8 cellular contexts compared by ENCODE assay signal in the genomic region with DNA sequence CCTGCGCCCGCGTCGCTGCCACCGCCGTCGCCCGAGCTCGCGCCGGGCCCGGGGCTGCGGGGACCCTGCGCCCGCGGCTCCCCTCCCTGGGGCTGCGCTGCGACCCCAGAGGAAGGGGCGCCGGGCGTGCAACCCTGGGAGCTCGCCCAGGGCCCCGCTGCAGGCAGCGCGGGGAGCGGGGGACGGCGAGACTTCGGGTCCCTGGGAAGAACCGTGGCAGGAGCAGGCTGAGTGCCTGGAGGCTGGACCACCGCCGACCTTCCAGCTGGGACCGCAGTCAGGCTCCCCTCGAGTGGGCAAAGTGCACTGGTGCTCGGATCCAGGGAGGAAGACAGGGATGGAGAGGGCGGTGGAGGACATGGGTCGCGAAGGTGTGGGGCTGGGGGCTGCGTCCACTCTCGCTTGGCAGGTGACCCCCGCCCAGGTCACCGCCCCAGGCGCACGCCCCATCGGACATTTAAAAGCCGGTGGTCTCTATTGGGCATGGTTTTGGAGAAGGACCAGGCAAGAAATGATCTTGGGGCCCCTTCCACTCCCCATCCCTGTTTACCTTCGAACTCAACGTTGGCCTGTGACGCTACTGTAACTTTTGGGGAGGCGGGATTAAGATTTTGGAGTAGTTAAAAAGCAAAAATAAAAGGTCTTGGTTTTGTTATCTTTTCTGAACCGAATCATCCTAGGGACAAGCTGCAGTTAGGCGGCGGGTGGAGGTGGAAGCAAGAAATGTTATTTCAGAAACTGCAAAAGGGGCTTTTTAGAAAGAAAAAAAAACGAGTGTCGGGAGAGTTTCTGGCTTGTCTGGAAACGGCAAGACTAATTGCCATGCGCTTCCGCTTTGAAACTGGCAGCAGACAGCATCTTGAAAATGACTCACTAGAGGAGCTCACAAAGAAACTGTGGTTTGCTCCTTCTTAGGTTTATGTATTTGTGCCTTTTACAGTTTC. TPM values are rescaled to one million over a fixed set of nuclear protein-coding genes. Genes with fewer than 3 reads are reported as not detected.
DNase-seq lines count a peak whose midpoint lies in the region; ATAC-seq, FAIRE-seq and TF ChIP-seq lines count a peak whose summit lies in the region.

No MANE protein-coding gene starts in this region.

- TF ChIP-seq CTCF in gastroesophageal sphincter (IDR thresholded peaks at IDR 0.05), result no peak
- no peak for TF ChIP-seq CTCF in osteocyte (IDR thresholded peaks at IDR 0.05)
- TF ChIP-seq CTCF in transverse colon (IDR thresholded peaks at IDR 0.05), result no peak

- no peaks in the 10 kb centered on the region for H3K9me3 ChIP-seq in BLaER1 treated with 17β-estradiol and CSF1 and Interleukin-3, amounts not matched to agents 10 nM and 100 nM (replicated peaks in 1 of 11)
- H3K9me3 ChIP-seq in gastroesophageal sphincter (no peaks in the 10 kb centered on the region), transverse colon (no peaks in the 10 kb centered on the region)

- in situ Hi-C loops in transverse colon (cut with MboI; ENCODE audit: low pct_ligation_motif_present in 1 of 4, low pct_unique_long_range_greater_than_20kb in 1 of 4, low sequenced_read_pairs in 3 of 4), result no loop called here

- ATAC-seq in HG03354 (IDR thresholded peaks at IDR 0.05; ENCODE audit: poor library complexity, severe bottlenecking, unreplicated experiment), result peak; percentile 79
- no peak for ATAC-seq in gastroesophageal sphincter

- DNase-seq in GM19239 (ENCODE audit: insufficient read length, low spot score) (peak; percentile 88), SIG-M5 (lab: John Stamatoyannopoulos, UW) (peak; percentile 61), osteocyte (ENCODE audit: extremely low spot score, unreplicated experiment) (no peak), transverse colon (peak; percentile 62)
- peak in 3 of 4 experiments; percentile 17 to 55 (median 39) for DNase-seq in activated naive CD4-positive, alpha-beta T cell (lab: John Stamatoyannopoulos, UW)

- peaks cover 41% of the 10 kb centered on the region for H3K4me1 Mint-ChIP-seq in osteocyte (ENCODE audit: unreplicated experiment)

- WGBS in gastroesophageal sphincter (ENCODE audit: low coverage in 1 of 2), 2 donors, result 0 to 1% methylated on average over 12 to 13 of the region's 58 CpGs
- 0% methylated on average over 10 to 44 of the region's 58 CpGs for WGBS in transverse colon (ENCODE audit: low coverage in 1 of 2), 2 donors

- no peak for TF ChIP-seq EP300 in gastroesophageal sphincter (IDR thresholded peaks at IDR 0.05)
- TF ChIP-seq EP300 in transverse colon (IDR thresholded peaks at IDR 0.05; ENCODE audit: low read depth), result no peak

- peak overlapping the region; percentile 46 to 99 (median 99) for H3K27ac ChIP-seq in BLaER1 treated with 17β-estradiol and CSF1 and Interleukin-3, amounts not matched to agents 10 nM and 100 nM
- H3K27ac ChIP-seq in gastroesophageal sphincter (peak overlapping the region; percentile 40 to 90 (median 86)), transverse colon (peak overlapping the region; percentile 80 to 90 (median 85))

- peak overlapping the region; percentile 77 to 97 (median 96) for H3K4me3 ChIP-seq in BLaER1 treated with 17β-estradiol and CSF1 and Interleukin-3, amounts not matched to agents 10 nM and 100 nM
- H3K4me3 ChIP-seq in gastroesophageal sphincter (peak overlapping the region; percentile 68 to 82), transverse colon (peak overlapping the region; percentile 63 to 93 (median 74))

- peaks cover 36 to 72% (median 66%) of the 10 kb centered on the region in 10 experiments for H3K4me1 ChIP-seq in BLaER1 treated with 17β-estradiol and CSF1 and Interleukin-3, amounts not matched to agents 10 nM and 100 nM
- H3K4me1 ChIP-seq in gastroesophageal sphincter, result peaks cover 0 to 45% (median 3%) of the 10 kb centered on the region in 3 donors
- peaks cover 0 to 42% (median 10%) of the 10 kb centered on the region in 4 donors for H3K4me1 ChIP-seq in transverse colon

- peak overlapping the region; percentile 88 for H3K4me3 Mint-ChIP-seq in osteocyte (ENCODE audit: unreplicated experiment)

- FAIRE-seq in GM19239 (lab: Jason Lieb, UNC), result peak; percentile 94

- H3K9me3 Mint-ChIP-seq in osteocyte (ENCODE audit: unreplicated experiment), result no peaks in the 10 kb centered on the region

- H3K27ac Mint-ChIP-seq in osteocyte (ENCODE audit: unreplicated experiment), result peak overlapping the region; percentile 95

- TF ChIP-seq POLR2A in gastroesophageal sphincter (IDR thresholded peaks at IDR 0.05) (no peak), transverse colon (IDR thresholded peaks at IDR 0.05) (no peak)

- intact Hi-C loops in transverse colon (cut with DNase I; ENCODE audit: low total_unique reads), result no loop called here

- no peaks in the 10 kb centered on the region for H3K27me3 Mint-ChIP-seq in osteocyte (ENCODE audit: unreplicated experiment)

- peaks cover 0 to 22% (median 2%) of the 10 kb centered on the region in 11 experiments; a peak in 14 of 22 replicates for H3K36me3 ChIP-seq in BLaER1 treated with 17β-estradiol and CSF1 and Interleukin-3, amounts not matched to agents 10 nM and 100 nM
- H3K36me3 ChIP-seq in gastroesophageal sphincter, result no peaks in the 10 kb centered on the region
- H3K36me3 ChIP-seq in transverse colon, result no peaks in the 10 kb centered on the region

- H3K4me2 ChIP-seq in BLaER1 treated with 17β-estradiol and CSF1 and Interleukin-3, amounts not matched to agents 10 nM and 100 nM, result peak overlapping the region; percentile 66 to 100 (median 85)

- no peaks in the 10 kb centered on the region for H3K36me3 Mint-ChIP-seq in osteocyte (ENCODE audit: unreplicated experiment)

- peaks cover 0 to 12% (median 0%) of the 10 kb centered on the region in 11 experiments; a peak in 6 of 22 replicates for H4K20me1 ChIP-seq in BLaER1 treated with 17β-estradiol and CSF1 and Interleukin-3, amounts not matched to agents 10 nM and 100 nM

- peak overlapping the region; percentile 83 to 99 (median 98) for H3K9ac ChIP-seq in BLaER1 treated with 17β-estradiol and CSF1 and Interleukin-3, amounts not matched to agents 10 nM and 100 nM

- H3K27me3 ChIP-seq in BLaER1 treated with 17β-estradiol and CSF1 and Interleukin-3, amounts not matched to agents 10 nM and 100 nM, result no peaks in the 10 kb centered on the region; a peak in 1 of 22 replicates
- H3K27me3 ChIP-seq in gastroesophageal sphincter, result no peaks in the 10 kb centered on the region
- H3K27me3 ChIP-seq in transverse colon, result no peaks in the 10 kb centered on the region

RNA-seq across cellular contexts. Expression of gene ELK3, which starts 1.0 kb away (rescaled TPM):
- total RNA-seq in gastroesophageal sphincter, result 10 to 100 TPM; 10.1 to 25.3 (median 23.4) TPM
- 49.3 and 49.5 TPM in 2 replicates for total RNA-seq in osteocyte
- 10 to 100 TPM in 1 of 4 donors, 1 to 10 TPM in 3; 2.2 to 11.3 (median 5.3) TPM for total RNA-seq in transverse colon
